18 cellular contexts compared by ENCODE assay signal in the genomic region with DNA sequence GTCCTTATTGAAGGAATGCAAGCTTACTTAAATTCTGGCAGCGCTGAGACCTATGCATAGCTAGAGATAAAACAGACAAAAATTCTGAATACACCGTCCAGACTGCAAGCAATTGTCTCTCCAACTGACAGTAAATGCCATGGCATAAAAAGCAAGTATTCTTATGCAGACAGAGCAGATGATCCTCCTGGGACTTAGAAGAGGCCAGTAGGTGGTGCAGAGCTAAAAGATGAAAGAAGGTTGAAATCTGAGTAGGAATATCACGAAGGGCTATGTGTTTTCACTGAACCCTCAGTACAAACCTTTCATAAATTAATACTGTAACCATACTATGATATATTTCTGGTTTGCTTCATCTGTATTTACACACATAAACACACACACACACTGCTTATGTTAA.
A peak's percentile ranks its signal among the peaks of the same experiment; 100 is the strongest.
DNase-seq lines count a peak whose midpoint lies in the region; TF ChIP-seq lines count a peak whose summit lies in the region.
"Had no signal": no experiment of that assay in that cellular context is flagged by ENCODE, and none has a peak within 500 bp of the region (broad histone marks: within the 10 kb centered on the region; RNA-seq: fewer than 3 reads in every experiment).

No MANE protein-coding gene starts in this region.

- no peaks in the 10 kb centered on the region for H3K36me3 ChIP-seq in osteoblast (ENCODE audit: insufficient read depth, low read length)
- H3K36me3 ChIP-seq: gastroesophageal sphincter, suprapubic skin had no signal

- H2AFZ ChIP-seq in osteoblast (ENCODE audit: low read length), result no peak overlapping the region
- H2AFZ ChIP-seq: parathyroid adenoma had no signal

- H3K4me1 ChIP-seq in osteoblast (ENCODE audit: insufficient read depth, low read length), result peaks cover 2% of the 10 kb centered on the region
- H3K4me1 ChIP-seq: gastroesophageal sphincter, suprapubic skin had no signal

- H3K27ac ChIP-seq in VCaP, result no peak overlapping the region
- H3K27ac ChIP-seq in osteoblast (ENCODE audit: low read depth, low read length), result no peak overlapping the region
- H3K27ac ChIP-seq: coronary artery, gastroesophageal sphincter, parathyroid adenoma, SJCRH30, suprapubic skin had no signal

- DNase-seq in DMS53 (lab: John Stamatoyannopoulos, UW) (peak; percentile 40), NCI-H146 treated with DMSO at 0.1 percent for 48 hours (lab: John Stamatoyannopoulos, UW; ENCODE audit: unreplicated experiment) (peak; percentile 14), left kidney (ENCODE audit: low read depth, low spot score) (peak; percentile 19), midbrain (lab: John Stamatoyannopoulos, UW) (no peak), amniotic stem cell (lab: John Stamatoyannopoulos, UW) (no peak), osteoblast (ENCODE audit: insufficient read length, low spot score, missing footprints) (no peak), middle frontal gyrus (ENCODE audit: extremely low spot score, low spot score) (no peak)
- DNase-seq: activated CD4-positive, alpha-beta T cell treated with anti-CD3 and anti-CD28 coated beads, Interleukin-2, amount 50 U/mL, for 1 hour; activated effector memory CD4-positive, alpha-beta T cell treated with anti-CD3 and anti-CD28 coated beads, Interleukin-2, amount 50 U/mL, for 16 hours; Calu3; SJCRH30; stimulated activated CD4-positive, alpha-beta T cell treated with anti-CD3 and anti-CD28 coated beads, Interleukin-4, amount 100 ng/mL, for 4 hours had no signal

- peak; percentile 67 for TF ChIP-seq CTCF in VCaP (conservative IDR thresholded peaks at IDR 0.05)
- no peak for TF ChIP-seq CTCF in osteoblast (IDR thresholded peaks at IDR 0.05; ENCODE audit: extremely low read depth, low read depth, low read length)

- no peaks in the 10 kb centered on the region for H3K79me2 ChIP-seq in osteoblast (ENCODE audit: insufficient read depth, low read length)
- H3K79me2 ChIP-seq: parathyroid adenoma had no signal

- no peaks in the 10 kb centered on the region for H3K9me3 ChIP-seq in osteoblast (ENCODE audit: low read depth, low read length)
- H3K9me3 ChIP-seq: gastroesophageal sphincter, SJCRH30, suprapubic skin had no signal

- no peaks in the 10 kb centered on the region for H4K20me1 ChIP-seq in osteoblast (ENCODE audit: insufficient read depth, low read length)

- H3K4me3 ChIP-seq in osteoblast (ENCODE audit: insufficient read depth, low read length), result no peak overlapping the region
- H3K4me3 ChIP-seq: coronary artery, gastroesophageal sphincter, lung, SJCRH30, suprapubic skin had no signal

- H3K27me3 ChIP-seq in osteoblast (ENCODE audit: insufficient read depth, low read length), result no peaks in the 10 kb centered on the region
- H3K27me3 ChIP-seq: gastroesophageal sphincter, SJCRH30, suprapubic skin had no signal

- no peak overlapping the region for H3K4me2 ChIP-seq in osteoblast (ENCODE audit: insufficient read depth, low read length)

Comparison
In these comparisons a context has a peak if more than half of its experiments do, and no peak if none do; other contexts are left out.
1. DNase-seq: peak in DMS53 (single experiment), NCI-H146 treated with DMSO at 0.1 percent for 48 hours (single experiment) and left kidney (single experiment); none in midbrain (single experiment), amniotic stem cell (single experiment), osteoblast (single experiment) and middle frontal gyrus (single experiment).